14 cellular contexts compared by ENCODE assay signal in genomic region chr17:16040710-16041251, GRCh38. TPM values are rescaled to one million over a fixed set of nuclear protein-coding genes. Genes with fewer than 3 reads are reported as not detected.
DNase-seq lines count a peak whose midpoint lies in the region; ATAC-seq and TF ChIP-seq lines count a peak whose summit lies in the region.
"Had no signal": no experiment of that assay in that cellular context is flagged by ENCODE, and none has a peak within 500 bp of the region (broad histone marks: within the 10 kb centered on the region; RNA-seq: fewer than 3 reads in every experiment).

No MANE protein-coding gene starts in this region.

- no peak overlapping the region for H2AFZ ChIP-seq in mammary epithelial cell (ENCODE audit: low read depth, low read length)

- H4K20me1 ChIP-seq in mammary epithelial cell (ENCODE audit: insufficient read depth, low read length) = no peaks in the 10 kb centered on the region

- H3K4me3 Mint-ChIP-seq in MCF 10A (ENCODE audit: unreplicated experiment) = no peak overlapping the region

- TF ChIP-seq RAD21 in liver (IDR thresholded peaks at IDR 0.05) = peak; percentile 39 to 47

- CTCF ChIA-PET in MCF 10A (lab: Yijun Ruan, JAX) (no interaction called here), mammary epithelial cell (lab: Charles Lee; ENCODE audit: low non-redundant PET) (no interaction called here)

- H3K36me3 Mint-ChIP-seq in MCF 10A (ENCODE audit: insufficient read depth, unreplicated experiment) = peaks cover 91% of the 10 kb centered on the region

- no peak overlapping the region for H3K4me2 ChIP-seq in mammary epithelial cell (ENCODE audit: insufficient read depth, low read depth, low read length)

- DNase-seq in MCF 10A (ENCODE audit: unreplicated experiment) = no peak
- DNase-seq in mammary epithelial cell = no peak
- peak; percentile 53 for DNase-seq in cerebellar cortex (ENCODE audit: low spot score)
- no peak for DNase-seq in upper lobe of right lung
- DNase-seq in CD1c-positive myeloid dendritic cell (ENCODE audit: extremely low spot score) = no peak
- DNase-seq: activated CD4-positive, alpha-beta T cell treated with anti-CD3 and anti-CD28 coated beads for 4 hours; activated naive CD4-positive, alpha-beta T cell treated with Interleukin-2 at 50 U/mL for 16 hours; H7; MV-4-11; NCI-H524 treated with DMSO at 0.1 percent for 48 hours had no signal

- H3K27me3 Mint-ChIP-seq in MCF 10A (ENCODE audit: insufficient read depth, unreplicated experiment) = no peaks in the 10 kb centered on the region

- TF ChIP-seq CTCF in MCF 10A (IDR thresholded peaks at IDR 0.05; ENCODE audit: unreplicated experiment) = no peak
- no peak for TF ChIP-seq CTCF in mammary epithelial cell (conservative IDR thresholded peaks at IDR 0.05 in 1 of 2, IDR thresholded peaks at IDR 0.05 in 1 of 2; ENCODE audit: extremely low read depth in 1 of 2, insufficient read depth in 1 of 2, low read depth in 1 of 2, low read length in 2 of 2)
- no peak for TF ChIP-seq CTCF in liver (IDR thresholded peaks at IDR 0.05; ENCODE audit: low read depth, low read length, missing input control)
- no peak for TF ChIP-seq CTCF in upper lobe of right lung (IDR thresholded peaks at IDR 0.05)

- H3K4me3 ChIP-seq in mammary epithelial cell (replicated peaks in 1 of 3; ENCODE audit: insufficient read depth in 1 of 3, low read depth in 2 of 3, low read length in 3 of 3) = no peak overlapping the region
- H3K4me3 ChIP-seq in liver (ENCODE audit: low read depth in 1 of 3, low read length in 3 of 3) = no peak overlapping the region
- H3K4me3 ChIP-seq in upper lobe of right lung = no peak overlapping the region
- H3K4me3 ChIP-seq: SK-N-MC had no signal

- in situ Hi-C loops in mammary epithelial cell (cut with MboI; ENCODE audit: low sequenced_read_pairs in 2 of 2) = no loop called here

- H3K27ac ChIP-seq in mammary epithelial cell (ENCODE audit: insufficient read depth, low read depth, low read length) (no peak overlapping the region), liver (ENCODE audit: low read depth in 1 of 2, low read length in 2 of 2) (peak overlapping the region; percentile 78 to 92), upper lobe of right lung (peak overlapping the region; percentile 36)
- H3K27ac ChIP-seq: SK-N-MC had no signal

- H3K4me1 Mint-ChIP-seq in MCF 10A (ENCODE audit: insufficient read depth, unreplicated experiment) = peaks cover 6% of the 10 kb centered on the region

- dilution Hi-C loops in mammary epithelial cell (cut with HindIII; ENCODE audit: low sequenced_read_pairs) = no loop called here

- intact Hi-C loops in MCF 10A (cut with micrococcal nuclease) (no loop called here), mammary epithelial cell (cut with micrococcal nuclease) (no loop called here), upper lobe of right lung (cut with DNase I) (no loop called here)

- H3K27ac Mint-ChIP-seq in MCF 10A (ENCODE audit: low read depth, unreplicated experiment) = peak overlapping the region; percentile 51

- no peak for ATAC-seq in upper lobe of right lung
- ATAC-seq in HG03025 (IDR thresholded peaks at IDR 0.05; ENCODE audit: low FRiP score, unreplicated experiment) = no peak
- ATAC-seq in GM19023 (IDR thresholded peaks at IDR 0.05; ENCODE audit: unreplicated experiment) = no peak

- H3K9me3 ChIP-seq in mammary epithelial cell (replicated peaks; ENCODE audit: insufficient read depth, low read length) (no peaks in the 10 kb centered on the region), liver (ENCODE audit: control insufficient read depth in 4 of 4, low read length in 3 of 4) (no peaks in the 10 kb centered on the region), upper lobe of right lung (no peaks in the 10 kb centered on the region)

- H3K4me1 ChIP-seq in mammary epithelial cell (ENCODE audit: insufficient read depth, low read length) (no peaks in the 10 kb centered on the region), liver (ENCODE audit: control insufficient read depth in 4 of 4, insufficient read depth in 4 of 4, low read length in 3 of 4) (peaks cover 2 to 36% (median 20%) of the 10 kb centered on the region in 4 donors), upper lobe of right lung (no peaks in the 10 kb centered on the region)

- no TSS peak for BruUV-seq in MCF 10A (replicated peaks; lab: Mats Ljungman, UMichigan)
- no TSS peak for BruUV-seq in mammary epithelial cell (replicated peaks; lab: Mats Ljungman, UMichigan)

- WGBS in mammary epithelial cell (ENCODE audit: low coverage, missing lambda C conversion rate) = 96% methylated on average over 2 of the region's 4 CpGs
- WGBS in liver = 26% methylated on average over 4 of the region's 4 CpGs

- POLR2A ChIA-PET in MCF 10A (lab: Yijun Ruan, JAX) = no interaction called here

- no peaks in the 10 kb centered on the region for H3K27me3 ChIP-seq in mammary epithelial cell (ENCODE audit: insufficient read depth, low read length)
- no peaks in the 10 kb centered on the region for H3K27me3 ChIP-seq in liver (ENCODE audit: control insufficient read depth in 4 of 4, insufficient read depth in 4 of 4, low read length in 3 of 4)
- no peaks in the 10 kb centered on the region for H3K27me3 ChIP-seq in upper lobe of right lung

- H3K9ac ChIP-seq in mammary epithelial cell (ENCODE audit: insufficient read depth, low read length) (no peak overlapping the region), liver (ENCODE audit: low read depth in 1 of 2, low read length in 2 of 2) (peak overlapping the region in 1 of 2 donors; percentile 16)

- no peaks in the 10 kb centered on the region for H3K9me3 Mint-ChIP-seq in MCF 10A (ENCODE audit: unreplicated experiment)

- no peaks in the 10 kb centered on the region for H3K79me2 ChIP-seq in mammary epithelial cell (ENCODE audit: insufficient read depth, low read length)

- H3K36me3 ChIP-seq in mammary epithelial cell (ENCODE audit: insufficient read depth, low read length) (peaks cover 22% of the 10 kb centered on the region), liver (ENCODE audit: control insufficient read depth in 4 of 4, insufficient read depth in 3 of 4, low read depth in 1 of 4, low read length in 3 of 4) (peaks cover 1 to 26% (median 8%) of the 10 kb centered on the region in 4 donors), upper lobe of right lung (peaks cover 99% of the 10 kb centered on the region)

TF ChIP-seq in liver, 16 proteins besides CTCF, POLR2A, EP300 and RAD21 (continues in another document):
- TF ChIP-seq GABPA (IDR thresholded peaks at IDR 0.05 in 1 of 2, conservative IDR thresholded peaks at IDR 0.05 in 1 of 2) (peak in 1 of 2 donors; percentile 61), FOXA2 (IDR thresholded peaks at IDR 0.05) (peak; percentile 54), YY1 (IDR thresholded peaks at IDR 0.05) (peak; percentile 88), RXRA (IDR thresholded peaks at IDR 0.05) (peak; percentile 81 to 86), ATF3 (IDR thresholded peaks at IDR 0.05) (peak; percentile 70), HNF4A (conservative IDR thresholded peaks at IDR 0.05) (peak; percentile 98), SP1 (IDR thresholded peaks at IDR 0.05) (peak; percentile 98), NR2F2 (IDR thresholded peaks at IDR 0.05) (peak; percentile 67), HNF4G (IDR thresholded peaks at IDR 0.05) (peak; percentile 98), JUND (IDR thresholded peaks at IDR 0.05) (peak; percentile 90 to 92), FOXA1 (IDR thresholded peaks at IDR 0.05) (no peak), EGR1 (IDR thresholded peaks at IDR 0.05; ENCODE audit: low read depth in 2 of 2) (peak; percentile 79 to 97), TAF1 (conservative IDR thresholded peaks at IDR 0.05) (peak; percentile 88)
- TF ChIP-seq, protein P1, sequence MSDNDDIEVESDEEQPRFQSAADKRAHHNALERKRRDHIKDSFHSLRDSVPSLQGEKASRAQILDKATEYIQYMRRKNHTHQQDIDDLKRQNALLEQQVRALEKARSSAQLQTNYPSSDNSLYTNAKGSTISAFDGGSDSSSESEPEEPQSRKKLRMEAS (IDR thresholded peaks at IDR 0.05) = peak; percentile 99
- TF ChIP-seq, protein P2, sequence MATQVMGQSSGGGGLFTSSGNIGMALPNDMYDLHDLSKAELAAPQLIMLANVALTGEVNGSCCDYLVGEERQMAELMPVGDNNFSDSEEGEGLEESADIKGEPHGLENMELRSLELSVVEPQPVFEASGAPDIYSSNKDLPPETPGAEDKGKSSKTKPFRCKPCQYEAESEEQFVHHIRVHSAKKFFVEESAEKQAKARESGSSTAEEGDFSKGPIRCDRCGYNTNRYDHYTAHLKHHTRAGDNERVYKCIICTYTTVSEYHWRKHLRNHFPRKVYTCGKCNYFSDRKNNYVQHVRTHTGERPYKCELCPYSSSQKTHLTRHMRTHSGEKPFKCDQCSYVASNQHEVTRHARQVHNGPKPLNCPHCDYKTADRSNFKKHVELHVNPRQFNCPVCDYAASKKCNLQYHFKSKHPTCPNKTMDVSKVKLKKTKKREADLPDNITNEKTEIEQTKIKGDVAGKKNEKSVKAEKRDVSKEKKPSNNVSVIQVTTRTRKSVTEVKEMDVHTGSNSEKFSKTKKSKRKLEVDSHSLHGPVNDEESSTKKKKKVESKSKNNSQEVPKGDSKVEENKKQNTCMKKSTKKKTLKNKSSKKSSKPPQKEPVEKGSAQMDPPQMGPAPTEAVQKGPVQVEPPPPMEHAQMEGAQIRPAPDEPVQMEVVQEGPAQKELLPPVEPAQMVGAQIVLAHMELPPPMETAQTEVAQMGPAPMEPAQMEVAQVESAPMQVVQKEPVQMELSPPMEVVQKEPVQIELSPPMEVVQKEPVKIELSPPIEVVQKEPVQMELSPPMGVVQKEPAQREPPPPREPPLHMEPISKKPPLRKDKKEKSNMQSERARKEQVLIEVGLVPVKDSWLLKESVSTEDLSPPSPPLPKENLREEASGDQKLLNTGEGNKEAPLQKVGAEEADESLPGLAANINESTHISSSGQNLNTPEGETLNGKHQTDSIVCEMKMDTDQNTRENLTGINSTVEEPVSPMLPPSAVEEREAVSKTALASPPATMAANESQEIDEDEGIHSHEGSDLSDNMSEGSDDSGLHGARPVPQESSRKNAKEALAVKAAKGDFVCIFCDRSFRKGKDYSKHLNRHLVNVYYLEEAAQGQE (IDR thresholded peaks at IDR 0.05) = peak; percentile 66

RNA-seq across cellular contexts. Expression of gene TTC19, which starts 41.2 kb away (rescaled TPM):
- total RNA-seq in MCF 10A (2022) (46.7 and 49.5 TPM in 2 replicates), mammary epithelial cell (10 to 100 TPM; 48.0 to 76.8 TPM), liver (10 to 100 TPM; 29.3 to 29.8 TPM), upper lobe of right lung (34.9 TPM)
- polyA plus RNA-seq in mammary epithelial cell (6.5 TPM), liver (10 to 100 TPM; 16.1 to 19.9 TPM)
- polyA minus RNA-seq in mammary epithelial cell = 19.2 TPM

RNA-seq across cellular contexts. Expression of gene ZSWIM7, which starts 41.3 kb away (rescaled TPM):
- total RNA-seq in MCF 10A (2022) (44.1 and 63.3 TPM in 2 replicates), mammary epithelial cell (10 to 100 TPM; 12.2 to 21.2 TPM), liver (10 to 100 TPM in 1 of 2 donors, 1 to 10 TPM in 1; 7.1 to 12.8 TPM), upper lobe of right lung (27.4 TPM)
- polyA plus RNA-seq in mammary epithelial cell (20.0 TPM), liver (10 to 100 TPM; 14.8 to 27.0 TPM)
- polyA minus RNA-seq in mammary epithelial cell = 6.3 TPM
